10 cellular contexts compared by ENCODE assay signal in the genomic region with DNA sequence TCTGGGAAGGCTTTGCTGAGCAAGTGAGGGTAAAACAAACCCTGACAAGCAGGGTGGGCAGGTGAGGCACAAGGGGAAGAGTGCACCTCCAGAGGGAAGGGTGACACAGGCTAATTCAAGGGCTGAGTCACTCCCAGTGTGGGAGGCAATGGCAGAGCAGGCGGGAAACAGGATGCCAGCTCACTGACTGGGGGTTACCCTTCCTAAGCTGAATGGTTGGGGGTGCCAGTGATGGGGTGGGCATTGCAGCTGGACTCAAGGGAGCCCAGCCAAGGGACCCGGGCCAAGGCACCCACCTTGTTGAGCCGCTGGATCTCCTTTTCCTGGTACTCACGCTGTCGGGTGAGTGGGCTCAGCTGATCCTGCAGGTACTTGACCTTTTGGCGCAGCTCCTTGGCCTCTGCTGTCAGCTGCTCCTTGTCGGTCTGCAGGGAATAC. TPM values are rescaled to one million over a fixed set of nuclear protein-coding genes. Genes with fewer than 3 reads are reported as not detected.
A peak's percentile ranks its signal among the peaks of the same experiment; 100 is the strongest.
DNase-seq lines count a peak whose midpoint lies in the region; ATAC-seq and TF ChIP-seq lines count a peak whose summit lies in the region.
"Had no signal": no experiment of that assay in that cellular context is flagged by ENCODE, and none has a peak within 500 bp of the region (broad histone marks: within the 10 kb centered on the region; RNA-seq: fewer than 3 reads in every experiment).

No MANE protein-coding gene starts in this region.

- CTCF ChIA-PET in activated CD4-positive, alpha-beta T cell treated with anti-CD3 and anti-CD28 coated beads for 36 hours (lab: Charles Lee), result interaction anchor here (0.7 to 6.3 kb wide), 4 partner anchors 10 to 126 kb away, joined by 4 to 49 read pairs (median 8); no protein-coding TSS in a partner anchor
- CTCF ChIA-PET in activated CD4-positive, alpha-beta T cell treated with anti-CD3 and anti-CD28 coated beads, Interleukin-2, amount 10 ng/mL, durations not matched to agents 7 days and 5 days (lab: Charles Lee), result interaction anchor here (1.0 to 1.8 kb wide), 5 partner anchors 9 to 77 kb away, joined by 3 to 8 read pairs (median 4); no protein-coding TSS in a partner anchor
- CTCF ChIA-PET in MCF 10A (lab: Yijun Ruan, JAX), result interaction anchor here (0.8 to 19.3 kb wide), 7 partner anchors 13 to 200 kb away, joined by 3 to 230 read pairs (median 4); no protein-coding TSS in a partner anchor

- H2AK5ac ChIP-seq in mesenchymal stem cell (ENCODE audit: low read length, severe bottlenecking), result peak overlapping the region; percentile 18

- DNase-seq in activated CD4-positive, alpha-beta T cell treated with anti-CD3 and anti-CD28 coated beads for 36 hours, result peak; percentile 69
- no peak for DNase-seq in activated CD4-positive, alpha-beta T cell treated with anti-CD3 and anti-CD28 coated beads, Interleukin-2, amount 10 ng/mL, durations not matched to agents 7 days and 5 days
- DNase-seq in MCF 10A (ENCODE audit: unreplicated experiment) (peak; percentile 49), mesenchymal stem cell (peak; percentile 17), GM19238 (ENCODE audit: insufficient read length, low spot score) (no peak), left colon (no peak), glomerular visceral epithelial cell (ENCODE audit: extremely low spot score) (no peak)

- peak overlapping the region in 1 of 2 experiments; percentile 46 for H3K18ac ChIP-seq in mesenchymal stem cell (ENCODE audit: low read depth in 1 of 2, low read length in 2 of 2)

- H3K9me3 ChIP-seq in mesenchymal stem cell (ENCODE audit: control insufficient read depth, low read length) (no peaks in the 10 kb centered on the region), stomach smooth muscle (ENCODE audit: control insufficient read depth in 2 of 2, low read length in 2 of 2) (no peaks in the 10 kb centered on the region)
- H3K9me3 ChIP-seq: A549 had no signal

- peak overlapping the region in 1 of 2 experiments; percentile 40 for H3K4ac ChIP-seq in mesenchymal stem cell (ENCODE audit: low read depth in 1 of 2, low read length in 2 of 2)

- H3K4me3 Mint-ChIP-seq in activated CD4-positive, alpha-beta T cell treated with anti-CD3 and anti-CD28 coated beads for 36 hours, result no peak overlapping the region
- H3K4me3 Mint-ChIP-seq in activated CD4-positive, alpha-beta T cell treated with anti-CD3 and anti-CD28 coated beads, Interleukin-2, amount 10 ng/mL, durations not matched to agents 7 days and 5 days, result no peak overlapping the region
- no peak overlapping the region for H3K4me3 Mint-ChIP-seq in MCF 10A (ENCODE audit: unreplicated experiment)

- no peaks in the 10 kb centered on the region for H3K27me3 Mint-ChIP-seq in activated CD4-positive, alpha-beta T cell treated with anti-CD3 and anti-CD28 coated beads for 36 hours
- no peaks in the 10 kb centered on the region for H3K27me3 Mint-ChIP-seq in activated CD4-positive, alpha-beta T cell treated with anti-CD3 and anti-CD28 coated beads, Interleukin-2, amount 10 ng/mL, durations not matched to agents 7 days and 5 days
- no peaks in the 10 kb centered on the region for H3K27me3 Mint-ChIP-seq in MCF 10A (ENCODE audit: insufficient read depth, unreplicated experiment)

- H3K36me3 ChIP-seq in mesenchymal stem cell (ENCODE audit: control insufficient read depth in 1 of 2, insufficient read depth in 2 of 2, low read depth in 1 of 2, low read length in 2 of 2), result peaks cover 58 to 82% of the 10 kb centered on the region in 2 experiments
- peaks cover 55 to 60% of the 10 kb centered on the region in 2 donors for H3K36me3 ChIP-seq in stomach smooth muscle (ENCODE audit: control insufficient read depth in 2 of 2, insufficient read depth in 2 of 2, low read length in 2 of 2)

- intact Hi-C loops in activated CD4-positive, alpha-beta T cell treated with anti-CD3 and anti-CD28 coated beads for 36 hours (cut with DNase I, micrococcal nuclease), result no loop called here
- intact Hi-C loops in MCF 10A (cut with micrococcal nuclease), result no loop called here
- intact Hi-C loops in left colon (cut with DNase I, micrococcal nuclease), result no loop called here

- ATAC-seq in activated CD4-positive, alpha-beta T cell treated with anti-CD3 and anti-CD28 coated beads for 36 hours, result peak; percentile 83
- no peak for ATAC-seq in left colon
- ATAC-seq: A549, K562 had no signal

- peak overlapping the region in 1 of 2 experiments; percentile 75 for H2BK12ac ChIP-seq in mesenchymal stem cell (ENCODE audit: low read length in 2 of 2)

- POLR2A ChIA-PET in activated CD4-positive, alpha-beta T cell treated with anti-CD3 and anti-CD28 coated beads for 36 hours (lab: Charles Lee), result no interaction called here
- POLR2A ChIA-PET in activated CD4-positive, alpha-beta T cell treated with anti-CD3 and anti-CD28 coated beads, Interleukin-2, amount 10 ng/mL, durations not matched to agents 7 days and 5 days (lab: Charles Lee), result no interaction called here
- POLR2A ChIA-PET in MCF 10A (lab: Yijun Ruan, JAX), result interaction anchor here (1.1 to 1.2 kb wide), 2 partner anchors 10 to 33 kb away, joined by 3 to 4 read pairs; no protein-coding TSS in a partner anchor

- TF ChIP-seq CTCF in MCF 10A (IDR thresholded peaks at IDR 0.05; ENCODE audit: unreplicated experiment), result no peak

- BruUV-seq in MCF 10A (replicated peaks; lab: Mats Ljungman, UMichigan), result no TSS peak

- peak overlapping the region in 1 of 2 experiments; percentile 12 for H3K4me3 ChIP-seq in mesenchymal stem cell (ENCODE audit: insufficient read depth in 1 of 2, low read depth in 1 of 2, low read length in 2 of 2)
- H3K4me3 ChIP-seq in stomach smooth muscle (ENCODE audit: low read length in 2 of 2), result no peak overlapping the region
- H3K4me3 ChIP-seq: A549, K562 had no signal

- H3K27ac Mint-ChIP-seq in activated CD4-positive, alpha-beta T cell treated with anti-CD3 and anti-CD28 coated beads for 36 hours, result peak overlapping the region; percentile 48
- no peak overlapping the region for H3K27ac Mint-ChIP-seq in activated CD4-positive, alpha-beta T cell treated with anti-CD3 and anti-CD28 coated beads, Interleukin-2, amount 10 ng/mL, durations not matched to agents 7 days and 5 days
- H3K27ac Mint-ChIP-seq in MCF 10A (ENCODE audit: low read depth, unreplicated experiment), result no peak overlapping the region

- H3K9ac ChIP-seq in mesenchymal stem cell (ENCODE audit: low read length) (peak overlapping the region; percentile 66), stomach smooth muscle (ENCODE audit: low read length in 2 of 2) (no peak overlapping the region)

- H3K36me3 Mint-ChIP-seq in activated CD4-positive, alpha-beta T cell treated with anti-CD3 and anti-CD28 coated beads for 36 hours (ENCODE audit: low read depth), result peaks cover 84% of the 10 kb centered on the region
- H3K36me3 Mint-ChIP-seq in activated CD4-positive, alpha-beta T cell treated with anti-CD3 and anti-CD28 coated beads, Interleukin-2, amount 10 ng/mL, durations not matched to agents 7 days and 5 days (ENCODE audit: low read depth), result peaks cover 59% of the 10 kb centered on the region
- peaks cover 97% of the 10 kb centered on the region for H3K36me3 Mint-ChIP-seq in MCF 10A (ENCODE audit: insufficient read depth, unreplicated experiment)

- H3K27ac ChIP-seq in mesenchymal stem cell (ENCODE audit: low read length, poor library complexity, severe bottlenecking) (peak overlapping the region; percentile 17), stomach smooth muscle (ENCODE audit: low read length) (peak overlapping the region; percentile 46)

- no peak overlapping the region for H2BK5ac ChIP-seq in mesenchymal stem cell (ENCODE audit: low read depth, low read length, poor library complexity, severe bottlenecking)

- H3K27me3 ChIP-seq in mesenchymal stem cell (ENCODE audit: control insufficient read depth in 1 of 2, insufficient read depth in 1 of 2, low read length in 2 of 2) (no peaks in the 10 kb centered on the region), stomach smooth muscle (ENCODE audit: control insufficient read depth in 1 of 2, insufficient read depth in 2 of 2, low read length in 2 of 2) (no peaks in the 10 kb centered on the region)

- H4K91ac ChIP-seq in mesenchymal stem cell (ENCODE audit: low read length), result no peak overlapping the region

- H2AFZ ChIP-seq in mesenchymal stem cell (ENCODE audit: low read depth, low read length), result no peak overlapping the region

- H3K79me1 ChIP-seq in mesenchymal stem cell (replicated peaks; ENCODE audit: low read length, poor library complexity, severe bottlenecking), result peaks cover 23% of the 10 kb centered on the region

- H3K4me2 ChIP-seq in mesenchymal stem cell (ENCODE audit: low read length, poor library complexity, severe bottlenecking), result no peak overlapping the region
- H3K4me2 ChIP-seq: A549 had no signal

- no peak overlapping the region for H2BK15ac ChIP-seq in mesenchymal stem cell (ENCODE audit: low read depth, poor library complexity, severe bottlenecking)

- 84% methylated on average over 7 of the region's 7 CpGs for WGBS in mesenchymal stem cell

- peaks cover 50% of the 10 kb centered on the region for H3K4me1 ChIP-seq in mesenchymal stem cell (ENCODE audit: control insufficient read depth, insufficient read depth, low read depth, low read length)
- H3K4me1 ChIP-seq in stomach smooth muscle (ENCODE audit: control insufficient read depth, insufficient read depth, low read length), result peaks cover 20% of the 10 kb centered on the region

- H3K23ac ChIP-seq in mesenchymal stem cell (ENCODE audit: low read length in 2 of 2), result no peak overlapping the region

- no peak overlapping the region for H4K8ac ChIP-seq in mesenchymal stem cell (ENCODE audit: low read length)

- H2BK120ac ChIP-seq in mesenchymal stem cell (ENCODE audit: low read depth, low read length), result no peak overlapping the region

- no peaks in the 10 kb centered on the region for H3K9me3 Mint-ChIP-seq in activated CD4-positive, alpha-beta T cell treated with anti-CD3 and anti-CD28 coated beads for 36 hours (ENCODE audit: low read depth)
- no peaks in the 10 kb centered on the region for H3K9me3 Mint-ChIP-seq in activated CD4-positive, alpha-beta T cell treated with anti-CD3 and anti-CD28 coated beads, Interleukin-2, amount 10 ng/mL, durations not matched to agents 7 days and 5 days
- H3K9me3 Mint-ChIP-seq in MCF 10A (ENCODE audit: unreplicated experiment), result no peaks in the 10 kb centered on the region

- peaks cover 19% of the 10 kb centered on the region for H3K4me1 Mint-ChIP-seq in activated CD4-positive, alpha-beta T cell treated with anti-CD3 and anti-CD28 coated beads for 36 hours
- no peaks in the 10 kb centered on the region for H3K4me1 Mint-ChIP-seq in activated CD4-positive, alpha-beta T cell treated with anti-CD3 and anti-CD28 coated beads, Interleukin-2, amount 10 ng/mL, durations not matched to agents 7 days and 5 days
- H3K4me1 Mint-ChIP-seq in MCF 10A (ENCODE audit: insufficient read depth, unreplicated experiment), result peaks cover 7% of the 10 kb centered on the region

- H3K14ac ChIP-seq in mesenchymal stem cell (ENCODE audit: low read length in 2 of 2), result peak overlapping the region in 1 of 2 experiments; percentile 73

RNA-seq across cellular contexts. Expression of a gene that starts 18.4 kb away (rescaled TPM):
- not detected for total RNA-seq in activated CD4-positive, alpha-beta T cell treated with anti-CD3 and anti-CD28 coated beads for 36 hours
- total RNA-seq in activated CD4-positive, alpha-beta T cell treated with anti-CD3 and anti-CD28 coated beads, Interleukin-2, amount 10 ng/mL, durations not matched to agents 7 days and 5 days, result not detected
- total RNA-seq in MCF 10A (2022) (not detected in 2 replicates), left colon (100 to 1,000 TPM; 106 to 174 TPM)
- 39.2 TPM for polyA plus RNA-seq in mesenchymal stem cell (2013, experiment 1 of 2)
- 40.8 TPM for polyA plus RNA-seq in mesenchymal stem cell (2013, experiment 2 of 2)

RNA-seq across cellular contexts. Expression of a gene that starts 42.0 kb away (rescaled TPM):
- 100 to 1,000 TPM; 351 to 408 TPM for total RNA-seq in activated CD4-positive, alpha-beta T cell treated with anti-CD3 and anti-CD28 coated beads for 36 hours
- 100 to 1,000 TPM; 127 TPM for total RNA-seq in activated CD4-positive, alpha-beta T cell treated with anti-CD3 and anti-CD28 coated beads, Interleukin-2, amount 10 ng/mL, durations not matched to agents 7 days and 5 days
- total RNA-seq in MCF 10A (2022), result 246 and 342 TPM in 2 replicates
- 50.6 TPM for polyA plus RNA-seq in mesenchymal stem cell (2013, experiment 1 of 2)
- polyA plus RNA-seq in mesenchymal stem cell (2013, experiment 2 of 2), result 50.3 TPM
- total RNA-seq in left colon, result 100 to 1,000 TPM; 200 to 215 TPM

Comparison
In these comparisons a context has a peak if more than half of its experiments do, and no peak if none do; other contexts are left out.
1. DNase-seq: peak in activated CD4-positive, alpha-beta T cell treated with anti-CD3 and anti-CD28 coated beads for 36 hours (single experiment), MCF 10A (single experiment) and mesenchymal stem cell (single experiment); none in activated CD4-positive, alpha-beta T cell treated with anti-CD3 and anti-CD28 coated beads, Interleukin-2, amount 10 ng/mL, durations not matched to agents 7 days and 5 days (single experiment), GM19238 (single experiment), left colon (0 of 2) and glomerular visceral epithelial cell (single experiment).
2. RNA of a gene that starts 18.4 kb away (total RNA-seq): 106 to 174 TPM in left colon; not detected in activated CD4-positive, alpha-beta T cell treated with anti-CD3 and anti-CD28 coated beads for 36 hours, not detected in MCF 10A and not detected in activated CD4-positive, alpha-beta T cell treated with anti-CD3 and anti-CD28 coated beads, Interleukin-2, amount 10 ng/mL, durations not matched to agents 7 days and 5 days; every median in the first group is over 10 times any median in the second.